15 cellular contexts compared by ENCODE assay signal in the genomic region with DNA sequence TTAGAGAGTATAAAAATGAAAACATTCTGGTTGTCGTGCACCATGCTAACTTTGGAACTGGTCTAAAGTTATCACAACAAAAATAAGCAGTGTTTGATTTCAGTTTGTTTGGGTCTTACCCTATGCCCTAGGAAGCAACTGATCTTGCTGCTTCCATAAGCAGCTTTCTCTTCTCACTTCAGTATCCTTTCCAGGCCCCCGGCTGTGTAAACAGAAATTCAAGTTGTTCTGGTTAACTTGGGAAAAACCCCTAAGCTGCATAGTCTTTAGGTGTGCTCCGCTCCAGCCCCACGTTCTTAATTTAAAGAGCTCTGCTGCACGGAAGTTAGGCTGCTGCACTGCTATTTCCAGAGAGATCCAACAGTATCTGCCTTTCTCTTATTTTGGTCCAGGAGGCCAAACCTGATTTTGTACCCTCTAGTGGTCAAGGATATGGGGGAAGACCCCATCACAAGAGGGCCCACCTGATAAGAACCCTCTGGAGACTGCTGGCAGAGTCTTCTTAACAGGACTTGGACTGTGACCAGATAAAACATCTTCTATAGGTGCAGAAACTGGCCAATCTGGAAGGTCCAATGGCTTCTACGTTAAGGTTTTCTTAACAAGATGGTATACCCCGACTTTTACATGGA.
DNase-seq lines count a peak whose midpoint lies in the region; ATAC-seq, FAIRE-seq and TF ChIP-seq lines count a peak whose summit lies in the region.
"Had no signal": no experiment of that assay in that cellular context is flagged by ENCODE, and none has a peak within 500 bp of the region (broad histone marks: within the 10 kb centered on the region; RNA-seq: fewer than 3 reads in every experiment).

No MANE protein-coding gene starts in this region.

- peak overlapping the region; percentile 9 for H3K27ac Mint-ChIP-seq in type B pancreatic cell
- H3K27ac Mint-ChIP-seq: activated naive CD4-positive, alpha-beta T cell treated with anti-CD3 and anti-CD28 coated beads, Interleukin-2, amount 10 ng/mL, durations not matched to agents 7 days and 5 days had no signal

- no peak for TF ChIP-seq POLR2A in gastrocnemius medialis (IDR thresholded peaks at IDR 0.05)

- H3K4me1 Mint-ChIP-seq in type B pancreatic cell (ENCODE audit: unreplicated experiment), result peaks cover 15% of the 10 kb centered on the region
- H3K4me1 Mint-ChIP-seq: activated naive CD4-positive, alpha-beta T cell treated with anti-CD3 and anti-CD28 coated beads, Interleukin-2, amount 10 ng/mL, durations not matched to agents 7 days and 5 days had no signal

- no peaks in the 10 kb centered on the region for H3K27me3 ChIP-seq in gastrocnemius medialis

- peaks cover 12% of the 10 kb centered on the region for H3K36me3 Mint-ChIP-seq in type B pancreatic cell
- H3K36me3 Mint-ChIP-seq: activated naive CD4-positive, alpha-beta T cell treated with anti-CD3 and anti-CD28 coated beads, Interleukin-2, amount 10 ng/mL, durations not matched to agents 7 days and 5 days had no signal

- no peak overlapping the region for H3K4me3 ChIP-seq in choroid plexus epithelial cell (ENCODE audit: low read depth, low read length)
- H3K4me3 ChIP-seq in gastrocnemius medialis, result no peak overlapping the region
- H3K4me3 ChIP-seq: left ventricle myocardium inferior had no signal

- no peak overlapping the region for H3K4me3 Mint-ChIP-seq in type B pancreatic cell
- H3K4me3 Mint-ChIP-seq: activated naive CD4-positive, alpha-beta T cell treated with anti-CD3 and anti-CD28 coated beads, Interleukin-2, amount 10 ng/mL, durations not matched to agents 7 days and 5 days; brain had no signal

- peak overlapping the region in 2 of 4 donors; percentile 2 to 22 for H3K27ac ChIP-seq in gastrocnemius medialis
- H3K27ac ChIP-seq: left ventricle myocardium inferior had no signal

- no peak for TF ChIP-seq CTCF in choroid plexus epithelial cell (conservative IDR thresholded peaks at IDR 0.05; ENCODE audit: low read depth, low read length)
- no peak for TF ChIP-seq CTCF in type B pancreatic cell (conservative IDR thresholded peaks at IDR 0.05)
- TF ChIP-seq CTCF in gastrocnemius medialis (IDR thresholded peaks at IDR 0.05 in 4 of 5, conservative IDR thresholded peaks at IDR 0.05 in 1 of 5), result no peak

- H3K4me1 ChIP-seq in gastrocnemius medialis, result peaks cover 32 to 33% of the 10 kb centered on the region in 2 donors

- ATAC-seq in GM21526 (IDR thresholded peaks at IDR 0.05; ENCODE audit: low FRiP score, unreplicated experiment) (peak; percentile 9), HG03045 (IDR thresholded peaks at IDR 0.05; ENCODE audit: unreplicated experiment) (peak; percentile 23), HG03097 (IDR thresholded peaks at IDR 0.05; ENCODE audit: low FRiP score, unreplicated experiment) (no peak), gastrocnemius medialis (no peak)
- ATAC-seq: activated CD4-positive, CD25-positive, alpha-beta regulatory T cell treated with anti-CD3 and anti-CD28 coated beads, Interleukin-2, amount 50 U/mL, for 24 hours had no signal

- no peak for FAIRE-seq in HTR-8/SVneo (lab: Jason Lieb, UNC)

- in situ Hi-C loops in gastrocnemius medialis (cut with MboI; ENCODE audit: low sequenced_read_pairs in 4 of 4), result loop anchor here in 3 of 4 donors (10.0 to 25.0 kb wide), 2 partner anchors 133 to 136 kb away; no protein-coding TSS in a partner anchor

- peak; percentile 51 for DNase-seq in choroid plexus epithelial cell (ENCODE audit: low read depth)
- no peak for DNase-seq in type B pancreatic cell (ENCODE audit: extremely low spot score, unreplicated experiment)
- no peak for DNase-seq in HTR-8/SVneo (ENCODE audit: insufficient read length, low spot score)
- DNase-seq in gastrocnemius medialis, result no peak
- DNase-seq: activated naive CD4-positive, alpha-beta T cell treated with anti-CD3 and anti-CD28 coated beads, Interleukin-2, amount 10 ng/mL, durations not matched to agents 7 days and 5 days; C1 segment of cervical spinal cord; left ventricle myocardium inferior; NCI-H2081 treated with DMSO at 0.1 percent for 48 hours; NCI-H774; T-helper 1 cell had no signal

- H3K9me3 ChIP-seq in gastrocnemius medialis, result no peaks in the 10 kb centered on the region
- H3K9me3 ChIP-seq: left ventricle myocardium inferior had no signal

- intact Hi-C loops in gastrocnemius medialis (cut with DNase I; ENCODE audit: low total_unique reads), result no loop called here

- H3K36me3 ChIP-seq in gastrocnemius medialis, result peaks cover 0 to 59% of the 10 kb centered on the region in 2 donors

- H3K9me3 Mint-ChIP-seq in type B pancreatic cell, result no peaks in the 10 kb centered on the region
- H3K9me3 Mint-ChIP-seq: brain had no signal

- H3K27me3 Mint-ChIP-seq in type B pancreatic cell, result no peaks in the 10 kb centered on the region
- H3K27me3 Mint-ChIP-seq: activated naive CD4-positive, alpha-beta T cell treated with anti-CD3 and anti-CD28 coated beads, Interleukin-2, amount 10 ng/mL, durations not matched to agents 7 days and 5 days; brain had no signal

Comparison
In these comparisons a context has a peak if more than half of its experiments do, and no peak if none do; other contexts are left out.
1. ATAC-seq: peak in GM21526 (single experiment) and HG03045 (single experiment); none in HG03097 (single experiment) and gastrocnemius medialis (0 of 2).